In genomic region chr5:59709833-59710232, GRCh38 we compare ENCODE assay signal across 13 cellular contexts.
DNase-seq lines count a peak whose midpoint lies in the region; ATAC-seq and TF ChIP-seq lines count a peak whose summit lies in the region.
"Had no signal": no experiment of that assay in that cellular context is flagged by ENCODE, and none has a peak within 500 bp of the region (broad histone marks: within the 10 kb centered on the region; RNA-seq: fewer than 3 reads in every experiment).

No MANE protein-coding gene starts in this region.

- no peak overlapping the region for H3K27ac Mint-ChIP-seq in type B pancreatic cell

- H3K4me1 ChIP-seq in iPS-20b (ENCODE audit: insufficient read depth, low read length): peaks cover 49% of the 10 kb centered on the region
- H3K4me1 ChIP-seq in Peyer's patch: no peaks in the 10 kb centered on the region
- H3K4me1 ChIP-seq: left lung had no signal

- TF ChIP-seq CTCF in brain microvascular endothelial cell (IDR thresholded peaks at IDR 0.05; ENCODE audit: low read depth, low read length, missing control alignments) (no peak), type B pancreatic cell (conservative IDR thresholded peaks at IDR 0.05) (no peak), Peyer's patch (IDR thresholded peaks at IDR 0.05) (no peak)

- peaks cover 27% of the 10 kb centered on the region for H3K4me1 Mint-ChIP-seq in type B pancreatic cell (ENCODE audit: unreplicated experiment)

- in situ Hi-C loops in brain microvascular endothelial cell (cut with HindIII; ENCODE audit: low pct_ligation_motif_present, low sequenced_read_pairs): no loop called here

- H3K27ac ChIP-seq in brain microvascular endothelial cell (no peak overlapping the region), iPS-20b (ENCODE audit: low read length) (peak overlapping the region; percentile 43), Peyer's patch (peak overlapping the region in 2 of 4 donors; percentile 10 to 32)
- H3K27ac ChIP-seq: 22Rv1, HL-60, left lung had no signal

- H3K9me3 Mint-ChIP-seq in type B pancreatic cell: no peaks in the 10 kb centered on the region

- peaks cover 6% of the 10 kb centered on the region for H3K36me3 Mint-ChIP-seq in type B pancreatic cell

- no peaks in the 10 kb centered on the region for H3K36me3 ChIP-seq in brain microvascular endothelial cell (replicated peaks)
- peaks cover 12% of the 10 kb centered on the region; the same call in 1 of the 2 replicates for H3K36me3 ChIP-seq in iPS-20b (ENCODE audit: insufficient read depth, low read depth, low read length)
- H3K36me3 ChIP-seq in Peyer's patch: no peaks in the 10 kb centered on the region
- H3K36me3 ChIP-seq: left lung had no signal

- no peaks in the 10 kb centered on the region for H3K27me3 Mint-ChIP-seq in type B pancreatic cell

- no peaks in the 10 kb centered on the region for H3K27me3 ChIP-seq in brain microvascular endothelial cell (replicated peaks)
- no peaks in the 10 kb centered on the region for H3K27me3 ChIP-seq in iPS-20b (ENCODE audit: insufficient read depth, low read length)
- H3K27me3 ChIP-seq in Peyer's patch: no peaks in the 10 kb centered on the region
- H3K27me3 ChIP-seq: left lung had no signal

- peak overlapping the region; percentile 18 for H3K9ac ChIP-seq in iPS-20b (ENCODE audit: low read depth, low read length)

- peak overlapping the region; percentile 11 for H3K4me3 Mint-ChIP-seq in type B pancreatic cell

- no peak for TF ChIP-seq POLR2A in Peyer's patch (IDR thresholded peaks at IDR 0.05)

- DNase-seq in DMS 273 (lab: John Stamatoyannopoulos, UW; ENCODE audit: unreplicated experiment): peak; percentile 34
- DNase-seq in DMS 273 treated with DMSO at 0.1 percent for 48 hours (lab: John Stamatoyannopoulos, UW): no peak
- peak; percentile 90 for DNase-seq in brain microvascular endothelial cell
- no peak for DNase-seq in type B pancreatic cell (ENCODE audit: extremely low spot score, unreplicated experiment)
- no peak for DNase-seq in Peyer's patch
- DNase-seq in left lobe of liver (ENCODE audit: low spot score): no peak
- DNase-seq: activated gamma-delta T cell treated with Interleukin-2 at 50 U/mL for 16 hours, left lung had no signal

- H3K9me3 ChIP-seq in iPS-20b (ENCODE audit: insufficient read depth, low read depth, low read length): peaks cover 22% of the 10 kb centered on the region
- peaks cover 0 to 7% (median 0%) of the 10 kb centered on the region in 4 donors for H3K9me3 ChIP-seq in Peyer's patch

- ATAC-seq in left lobe of liver (no peak), HG02610 (IDR thresholded peaks at IDR 0.05; ENCODE audit: unreplicated experiment) (no peak)
- ATAC-seq: left lung, right cardiac atrium had no signal

- H3K4me3 ChIP-seq in brain microvascular endothelial cell (ENCODE audit: low read depth, low read length) (no peak overlapping the region), iPS-20b (ENCODE audit: low read length) (peak overlapping the region; percentile 33; the same call in 1 of the 2 replicates), Peyer's patch (no peak overlapping the region)
- H3K4me3 ChIP-seq: left lung had no signal

Comparison
In these comparisons a context has a peak if more than half of its experiments do, and no peak if none do; other contexts are left out.
1. DNase-seq: peak in DMS 273 (single experiment) and brain microvascular endothelial cell (single experiment); none in DMS 273 treated with DMSO at 0.1 percent for 48 hours (single experiment), type B pancreatic cell (single experiment), Peyer's patch (0 of 3) and left lobe of liver (single experiment).